Comparison of ENCODE assay signal across 24 cellular contexts in genomic region chr7:78176186-78176585, GRCh38.
DNase-seq lines count a peak whose midpoint lies in the region; ATAC-seq, FAIRE-seq and TF ChIP-seq lines count a peak whose summit lies in the region.
"Had no signal": no experiment of that assay in that cellular context is flagged by ENCODE, and none has a peak within 500 bp of the region (broad histone marks: within the 10 kb centered on the region; RNA-seq: fewer than 3 reads in every experiment).

No MANE protein-coding gene starts in this region.

- H3K9me3 ChIP-seq in astrocyte (ENCODE audit: insufficient read depth, low read depth, low read length) (no peaks in the 10 kb centered on the region), vagina (no peaks in the 10 kb centered on the region)
- H3K9me3 ChIP-seq: HAP-1, mucosa of descending colon had no signal

- no peaks in the 10 kb centered on the region for H4K20me1 ChIP-seq in astrocyte (ENCODE audit: insufficient read depth, low read length)

- no peak overlapping the region for H3K4me3 Mint-ChIP-seq in astrocyte (ENCODE audit: unreplicated experiment)
- H3K4me3 Mint-ChIP-seq: activated CD8-positive, alpha-beta T cell treated with anti-CD3 and anti-CD28 coated beads for 36 hours; activated naive CD8-positive, alpha-beta T cell treated with anti-CD3 and anti-CD28 coated beads for 36 hours; activated T-cell treated with anti-CD3 and anti-CD28 coated beads, Interleukin-2, amount 50 U/mL, for 72 hours; central memory CD8-positive, alpha-beta T cell; effector memory CD8-positive, alpha-beta T cell; T-helper 1 cell treated with Interleukin-12 subunit alpha and Interleukin-12 subunit beta and Interleukin-4 antibody, amounts not matched to agents 30 μg/mL and 1 μg/mL, for 36 hours had no signal

- TF ChIP-seq POLR2A in vagina (IDR thresholded peaks at IDR 0.05) = no peak

- DNase-seq in HCEC 1CT = peak; percentile 47
- DNase-seq in astrocyte (ENCODE audit: low read depth) = peak; percentile 69
- peak; percentile 14 for DNase-seq in hepatic stellate cell (ENCODE audit: low spot score)
- no peak for DNase-seq in vagina (ENCODE audit: extremely low spot score in 2 of 2)
- DNase-seq in stimulated activated CD4-positive, alpha-beta T cell treated with anti-CD3 and anti-CD28 coated beads, Interleukin-4, amount 100 ng/mL, for 24 hours = no peak
- DNase-seq: activated CD8-positive, alpha-beta T cell treated with anti-CD3 and anti-CD28 coated beads for 36 hours; activated naive CD8-positive, alpha-beta T cell treated with anti-CD3 and anti-CD28 coated beads for 36 hours; activated T-cell treated with anti-CD3 and anti-CD28 coated beads, Interleukin-2, amount 50 U/mL, for 72 hours; C1 segment of cervical spinal cord; DMS153; effector memory CD8-positive, alpha-beta T cell; foreskin fibroblast; left colon; mucosa of descending colon; NCI-H146; NCI-H510A treated with DMSO at 0.1 percent for 48 hours; occipital lobe; SHP77; WERI-Rb-1 had no signal

- no peak overlapping the region for H3K4me3 ChIP-seq in astrocyte (ENCODE audit: insufficient read depth, low read depth, low read length)
- no peak overlapping the region for H3K4me3 ChIP-seq in vagina
- H3K4me3 ChIP-seq: HAP-1, mucosa of descending colon had no signal

- no peak overlapping the region for H3K4me2 ChIP-seq in astrocyte (ENCODE audit: low read length)

- intact Hi-C loops in vagina (cut with DNase I) = no loop called here

- no peak for ATAC-seq in GM18867 (IDR thresholded peaks at IDR 0.05; ENCODE audit: unreplicated experiment)
- no peak for ATAC-seq in HG03439 (IDR thresholded peaks at IDR 0.05; ENCODE audit: unreplicated experiment)
- ATAC-seq: activated CD8-positive, alpha-beta T cell treated with anti-CD3 and anti-CD28 coated beads for 36 hours; activated T-cell treated with anti-CD3 and anti-CD28 coated beads, Interleukin-2, amount 50 U/mL, for 72 hours; effector memory CD8-positive, alpha-beta T cell; left colon; mucosa of descending colon had no signal

- TF ChIP-seq CTCF in astrocyte (IDR thresholded peaks at IDR 0.05; ENCODE audit: insufficient read depth, low read depth, low read length) = no peak
- TF ChIP-seq CTCF in vagina (IDR thresholded peaks at IDR 0.05) = no peak

- no peak overlapping the region for H3K9ac ChIP-seq in astrocyte (ENCODE audit: low read length)

- no peaks in the 10 kb centered on the region for H3K27me3 Mint-ChIP-seq in astrocyte (ENCODE audit: low read depth, unreplicated experiment)
- H3K27me3 Mint-ChIP-seq: activated naive CD8-positive, alpha-beta T cell treated with anti-CD3 and anti-CD28 coated beads for 36 hours had no signal

- H3K27ac ChIP-seq in astrocyte (ENCODE audit: low read depth, low read length) = no peak overlapping the region
- peak overlapping the region; percentile 6 for H3K27ac ChIP-seq in vagina
- H3K27ac ChIP-seq: WERI-Rb-1 had no signal

- H3K27me3 ChIP-seq in astrocyte (ENCODE audit: insufficient read depth, low read length) = no peaks in the 10 kb centered on the region
- no peaks in the 10 kb centered on the region for H3K27me3 ChIP-seq in vagina

- no peak overlapping the region for H3K27ac Mint-ChIP-seq in astrocyte (ENCODE audit: unreplicated experiment)
- H3K27ac Mint-ChIP-seq: activated CD8-positive, alpha-beta T cell treated with anti-CD3 and anti-CD28 coated beads for 36 hours; activated naive CD8-positive, alpha-beta T cell treated with anti-CD3 and anti-CD28 coated beads for 36 hours; activated T-cell treated with anti-CD3 and anti-CD28 coated beads, Interleukin-2, amount 50 U/mL, for 72 hours; effector memory CD8-positive, alpha-beta T cell; T-helper 1 cell treated with Interleukin-12 subunit alpha and Interleukin-12 subunit beta and Interleukin-4 antibody, amounts not matched to agents 30 μg/mL and 1 μg/mL, for 36 hours had no signal

- no peak for FAIRE-seq in astrocyte (lab: Jason Lieb, UNC)

- no peaks in the 10 kb centered on the region for H3K9me3 Mint-ChIP-seq in astrocyte (ENCODE audit: unreplicated experiment)
- H3K9me3 Mint-ChIP-seq: activated CD8-positive, alpha-beta T cell treated with anti-CD3 and anti-CD28 coated beads for 36 hours; activated naive CD8-positive, alpha-beta T cell treated with anti-CD3 and anti-CD28 coated beads for 36 hours; activated T-cell treated with anti-CD3 and anti-CD28 coated beads, Interleukin-2, amount 50 U/mL, for 72 hours; central memory CD8-positive, alpha-beta T cell; effector memory CD8-positive, alpha-beta T cell; T-helper 1 cell treated with Interleukin-12 subunit alpha and Interleukin-12 subunit beta and Interleukin-4 antibody, amounts not matched to agents 30 μg/mL and 1 μg/mL, for 36 hours had no signal

- no peak overlapping the region for H2AFZ ChIP-seq in astrocyte (ENCODE audit: low read depth, low read length)

- H3K79me2 ChIP-seq in astrocyte (ENCODE audit: insufficient read depth, low read length) = no peaks in the 10 kb centered on the region

- H3K4me1 Mint-ChIP-seq in astrocyte (ENCODE audit: low read depth, unreplicated experiment) = peaks cover 7% of the 10 kb centered on the region
- H3K4me1 Mint-ChIP-seq: activated naive CD8-positive, alpha-beta T cell treated with anti-CD3 and anti-CD28 coated beads for 36 hours; central memory CD8-positive, alpha-beta T cell had no signal

- H3K36me3 ChIP-seq in astrocyte (ENCODE audit: insufficient read depth, low read length) = no peaks in the 10 kb centered on the region
- H3K36me3 ChIP-seq in vagina = no peaks in the 10 kb centered on the region
- H3K36me3 ChIP-seq: HAP-1, WERI-Rb-1 had no signal

- H3K4me1 ChIP-seq in astrocyte (ENCODE audit: insufficient read depth, low read length) (no peaks in the 10 kb centered on the region), vagina (peaks cover 18% of the 10 kb centered on the region)

- no peaks in the 10 kb centered on the region for H3K36me3 Mint-ChIP-seq in astrocyte (ENCODE audit: low read depth, unreplicated experiment)
- H3K36me3 Mint-ChIP-seq: activated naive CD8-positive, alpha-beta T cell treated with anti-CD3 and anti-CD28 coated beads for 36 hours had no signal

Comparison
In these comparisons a context has a peak if more than half of its experiments do, and no peak if none do; other contexts are left out.
1. DNase-seq: peak in HCEC 1CT (single experiment), astrocyte (single experiment) and hepatic stellate cell (single experiment); none in vagina (0 of 2) and stimulated activated CD4-positive, alpha-beta T cell treated with anti-CD3 and anti-CD28 coated beads, Interleukin-4, amount 100 ng/mL, for 24 hours (single experiment).